Comparison of ENCODE assay signal across 2 cellular contexts in the genomic region with DNA sequence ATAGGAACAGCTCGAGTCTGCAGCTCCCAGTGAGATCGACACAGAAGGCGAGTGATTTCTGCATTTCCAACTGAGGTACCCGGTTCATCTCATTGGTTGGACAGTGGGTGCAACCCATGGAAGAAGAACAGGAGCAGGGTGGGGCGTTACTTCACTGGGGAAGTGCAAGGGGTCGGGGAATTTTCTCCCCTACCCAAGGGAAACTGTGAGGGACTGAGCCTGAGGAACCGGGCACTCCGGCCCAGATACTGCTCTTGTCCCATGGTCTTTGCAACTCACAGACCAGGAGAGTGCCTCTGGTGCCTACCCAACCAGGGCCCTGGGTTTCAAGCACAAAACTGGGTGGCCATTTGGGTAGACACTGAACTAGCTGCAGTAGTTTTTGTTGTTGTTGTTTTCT.
TF ChIP-seq lines count a peak whose summit lies in the region.

No MANE protein-coding gene starts in this region.

TF ChIP-seq in GM23338, 12 proteins besides CTCF, POLR2A, EP300 and RAD21 (continued from another document):
- TF ChIP-seq REST (IDR thresholded peaks at IDR 0.05; ENCODE audit: unreplicated experiment), result no peak

TF ChIP-seq in WTC11, 78 proteins besides CTCF, POLR2A, EP300 and RAD21 (continued from another document):
- TF ChIP-seq, protein P1, sequence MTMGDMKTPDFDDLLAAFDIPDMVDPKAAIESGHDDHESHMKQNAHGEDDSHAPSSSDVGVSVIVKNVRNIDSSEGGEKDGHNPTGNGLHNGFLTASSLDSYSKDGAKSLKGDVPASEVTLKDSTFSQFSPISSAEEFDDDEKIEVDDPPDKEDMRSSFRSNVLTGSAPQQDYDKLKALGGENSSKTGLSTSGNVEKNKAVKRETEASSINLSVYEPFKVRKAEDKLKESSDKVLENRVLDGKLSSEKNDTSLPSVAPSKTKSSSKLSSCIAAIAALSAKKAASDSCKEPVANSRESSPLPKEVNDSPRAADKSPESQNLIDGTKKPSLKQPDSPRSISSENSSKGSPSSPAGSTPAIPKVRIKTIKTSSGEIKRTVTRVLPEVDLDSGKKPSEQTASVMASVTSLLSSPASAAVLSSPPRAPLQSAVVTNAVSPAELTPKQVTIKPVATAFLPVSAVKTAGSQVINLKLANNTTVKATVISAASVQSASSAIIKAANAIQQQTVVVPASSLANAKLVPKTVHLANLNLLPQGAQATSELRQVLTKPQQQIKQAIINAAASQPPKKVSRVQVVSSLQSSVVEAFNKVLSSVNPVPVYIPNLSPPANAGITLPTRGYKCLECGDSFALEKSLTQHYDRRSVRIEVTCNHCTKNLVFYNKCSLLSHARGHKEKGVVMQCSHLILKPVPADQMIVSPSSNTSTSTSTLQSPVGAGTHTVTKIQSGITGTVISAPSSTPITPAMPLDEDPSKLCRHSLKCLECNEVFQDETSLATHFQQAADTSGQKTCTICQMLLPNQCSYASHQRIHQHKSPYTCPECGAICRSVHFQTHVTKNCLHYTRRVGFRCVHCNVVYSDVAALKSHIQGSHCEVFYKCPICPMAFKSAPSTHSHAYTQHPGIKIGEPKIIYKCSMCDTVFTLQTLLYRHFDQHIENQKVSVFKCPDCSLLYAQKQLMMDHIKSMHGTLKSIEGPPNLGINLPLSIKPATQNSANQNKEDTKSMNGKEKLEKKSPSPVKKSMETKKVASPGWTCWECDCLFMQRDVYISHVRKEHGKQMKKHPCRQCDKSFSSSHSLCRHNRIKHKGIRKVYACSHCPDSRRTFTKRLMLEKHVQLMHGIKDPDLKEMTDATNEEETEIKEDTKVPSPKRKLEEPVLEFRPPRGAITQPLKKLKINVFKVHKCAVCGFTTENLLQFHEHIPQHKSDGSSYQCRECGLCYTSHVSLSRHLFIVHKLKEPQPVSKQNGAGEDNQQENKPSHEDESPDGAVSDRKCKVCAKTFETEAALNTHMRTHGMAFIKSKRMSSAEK (CRISPR knock-in tag; IDR thresholded peaks at IDR 0.05; ENCODE audit: borderline replicate concordance), result peak; percentile 23; the same call in 1 of the 2 replicates
